In the genomic region with DNA sequence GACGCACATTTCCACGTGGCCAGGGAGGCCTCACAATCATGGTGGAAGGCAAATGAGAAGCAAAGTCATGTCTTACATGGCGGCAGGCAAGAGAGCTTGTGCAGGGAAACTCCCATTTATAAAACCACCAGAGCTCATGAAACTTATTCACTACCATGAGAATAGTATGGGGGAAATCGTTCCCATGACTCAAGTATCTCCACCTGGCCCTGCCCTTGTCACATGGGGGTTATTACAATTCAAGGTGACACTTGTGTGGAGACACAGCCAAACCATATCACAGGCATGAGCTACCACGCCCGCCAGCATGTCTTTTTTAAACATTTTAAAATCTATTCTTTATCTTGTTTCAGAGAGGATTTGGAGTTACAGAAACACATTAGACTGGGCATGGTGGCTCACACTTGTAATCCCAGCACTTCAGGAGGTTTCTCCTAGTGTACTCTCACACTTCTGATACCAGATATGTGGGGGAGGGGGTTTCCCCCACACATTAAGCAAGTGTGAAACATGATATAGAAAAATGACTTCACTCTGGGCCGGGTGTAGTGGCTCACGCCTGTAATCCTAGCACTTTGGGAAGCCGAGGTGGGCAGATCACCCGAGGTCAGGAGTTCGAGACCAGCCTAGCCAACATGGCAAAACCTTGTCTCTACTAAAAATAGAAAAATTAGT, we compare ENCODE assay signal across 19 cellular contexts. TPM values are rescaled to one million over a fixed set of nuclear protein-coding genes. Genes with fewer than 3 reads are reported as not detected.
"Had no signal": no experiment of that assay in that cellular context is flagged by ENCODE, and none has a peak within 500 bp of the region (broad histone marks: within the 10 kb centered on the region; RNA-seq: fewer than 3 reads in every experiment).

No MANE protein-coding gene starts in this region.

- H3K27me3 Mint-ChIP-seq: brain; naive B cell; progenitor cell of endocrine pancreas; stimulated activated naive B cell treated with anti-CD40 and anti-IgM and Interleukin-4, amounts not matched to agents 10 μg/mL and 1 μg/mL and 100 μg/mL, for 72 hours had no signal

- H3K9me3 ChIP-seq: mucosa of descending colon, thyroid gland had no signal

- H3K4me1 Mint-ChIP-seq: brain; naive B cell; neural crest cell; stimulated activated naive B cell treated with anti-CD40 and anti-IgM and Interleukin-4, amounts not matched to agents 10 μg/mL and 1 μg/mL and 100 μg/mL, for 72 hours; WTC11 had no signal

- H3K27ac ChIP-seq: SK-N-MC, thyroid gland had no signal

- H3K27ac Mint-ChIP-seq: brain; naive B cell; progenitor cell of endocrine pancreas; stimulated activated naive B cell treated with anti-CD40 and anti-IgM and Interleukin-4, amounts not matched to agents 10 μg/mL and 1 μg/mL and 100 μg/mL, for 72 hours; WTC11 had no signal

- DNase-seq: activated gamma-delta T cell; anterior cingulate cortex; caudate nucleus; foreskin melanocyte; glutamatergic neuron; hippocampal formation; left cardiac atrium; mesenchymal stem cell; mucosa of descending colon; naive B cell; SHP77; stimulated activated naive B cell treated with anti-CD40 and anti-IgM and Interleukin-4, amounts not matched to agents 10 μg/mL and 1 μg/mL and 100 μg/mL, for 72 hours; thyroid gland had no signal

- H3K4me3 Mint-ChIP-seq: brain; naive B cell; neural crest cell; stimulated activated naive B cell treated with anti-CD40 and anti-IgM and Interleukin-4, amounts not matched to agents 10 μg/mL and 1 μg/mL and 100 μg/mL, for 72 hours; WTC11 had no signal

- H3K27me3 ChIP-seq: thyroid gland had no signal

- H3K4me3 ChIP-seq: mucosa of descending colon, SK-N-MC, thyroid gland had no signal

- H3K9me3 Mint-ChIP-seq: naive B cell; stimulated activated naive B cell treated with anti-CD40 and anti-IgM and Interleukin-4, amounts not matched to agents 10 μg/mL and 1 μg/mL and 100 μg/mL, for 72 hours had no signal

- H3K4me1 ChIP-seq: thyroid gland had no signal

- ATAC-seq: left cardiac atrium; mucosa of descending colon; stimulated activated naive B cell treated with anti-CD40 and anti-IgM and Interleukin-4, amounts not matched to agents 10 μg/mL and 1 μg/mL and 100 μg/mL, for 72 hours; WTC11 had no signal

- H3K36me3 ChIP-seq: thyroid gland had no signal

RNA-seq across cellular contexts. Expression of a gene that starts 47.0 kb away (rescaled TPM):
- total RNA-seq: ureter had no signal
